Comparison of ENCODE assay signal across 8 cellular contexts in the genomic region with DNA sequence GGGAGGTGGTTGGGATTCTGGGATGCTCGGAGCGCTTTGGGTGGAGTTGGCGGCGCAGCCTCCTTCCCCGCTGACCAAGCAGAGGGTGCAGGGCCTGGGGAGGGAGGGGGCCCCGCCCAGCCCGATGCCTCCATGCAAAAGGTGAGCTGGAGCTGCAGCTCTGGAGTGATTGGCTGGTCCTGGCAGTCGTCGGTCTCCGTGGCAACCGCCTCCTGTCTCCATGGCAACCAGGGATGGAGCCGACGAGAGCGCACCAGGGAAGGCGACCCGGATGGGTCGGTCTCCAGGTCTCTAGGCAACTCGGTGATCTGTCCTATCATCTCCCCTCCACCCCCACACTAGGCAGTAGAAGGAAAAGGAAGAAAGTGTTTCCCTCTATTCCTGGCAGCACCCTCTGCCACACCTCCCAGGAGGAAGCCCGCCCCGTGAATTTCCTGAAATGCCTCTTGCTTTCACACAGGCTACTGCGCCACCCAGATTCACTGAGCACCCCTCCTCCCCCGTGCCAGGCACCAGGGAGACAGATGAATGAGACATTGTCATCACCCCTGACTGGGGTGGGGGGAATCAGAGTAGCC. TPM values are rescaled to one million over a fixed set of nuclear protein-coding genes. Genes with fewer than 3 reads are reported as not detected.
A peak's percentile ranks its signal among the peaks of the same experiment; 100 is the strongest.
DNase-seq lines count a peak whose midpoint lies in the region; ATAC-seq, FAIRE-seq and TF ChIP-seq lines count a peak whose summit lies in the region.

No MANE protein-coding gene starts in this region.

- no peak overlapping the region for H3K27ac ChIP-seq in AG04450 (ENCODE audit: low read depth, low read length)
- no peak overlapping the region for H3K27ac ChIP-seq in SK-N-MC
- H3K27ac ChIP-seq in thoracic aorta = peak overlapping the region; percentile 78 to 79

- peak overlapping the region; percentile 59 for H3K27ac Mint-ChIP-seq in activated naive CD8-positive, alpha-beta T cell treated with anti-CD3 and anti-CD28 coated beads, Interleukin-2, amount 50 U/mL, for 24 hours

- POLR2A ChIA-PET in AG04450 (lab: Yijun Ruan, JAX) = interaction anchor here (0.9 to 1.0 kb wide), 2 partner anchors 9 to 22 kb away, joined by 3 to 4 read pairs; partner anchors contain the start of gene TBRG4

- H3K9me3 Mint-ChIP-seq in activated naive CD8-positive, alpha-beta T cell treated with anti-CD3 and anti-CD28 coated beads, Interleukin-2, amount 50 U/mL, for 24 hours = no peaks in the 10 kb centered on the region

- no peak for FAIRE-seq in HTR-8/SVneo (lab: Jason Lieb, UNC)

- intact Hi-C loops in Right ventricle myocardium inferior (cut with DNase I) = no loop called here

- peaks cover 5% of the 10 kb centered on the region for H3K4me1 Mint-ChIP-seq in activated naive CD8-positive, alpha-beta T cell treated with anti-CD3 and anti-CD28 coated beads, Interleukin-2, amount 50 U/mL, for 24 hours

- peak overlapping the region; percentile 67 for H3K4me3 Mint-ChIP-seq in activated naive CD8-positive, alpha-beta T cell treated with anti-CD3 and anti-CD28 coated beads, Interleukin-2, amount 50 U/mL, for 24 hours

- TF ChIP-seq CTCF in AG04450 (IDR thresholded peaks at IDR 0.05; ENCODE audit: low read depth, low read length) = no peak
- TF ChIP-seq CTCF in thoracic aorta (IDR thresholded peaks at IDR 0.05) = no peak

- peak; percentile 71 for ATAC-seq in activated naive CD8-positive, alpha-beta T cell treated with anti-CD3 and anti-CD28 coated beads, Interleukin-2, amount 50 U/mL, for 24 hours
- ATAC-seq in Right ventricle myocardium inferior = peak; percentile 32
- ATAC-seq in thoracic aorta (ENCODE audit: insufficient number of reproducible peaks, low FRiP score, low read depth) = no peak

- no peak overlapping the region for H3K9ac ChIP-seq in SK-N-MC (ENCODE audit: insufficient read length)

- H3K27me3 Mint-ChIP-seq in activated naive CD8-positive, alpha-beta T cell treated with anti-CD3 and anti-CD28 coated beads, Interleukin-2, amount 50 U/mL, for 24 hours = peaks cover 5% of the 10 kb centered on the region

- H3K27me3 ChIP-seq in AG04450 (ENCODE audit: control insufficient read depth, insufficient read depth, low read length) (peaks cover 3% of the 10 kb centered on the region), thoracic aorta (replicated peaks; ENCODE audit: insufficient read depth) (no peaks in the 10 kb centered on the region)

- peaks cover 4 to 11% of the 10 kb centered on the region in 2 donors for H3K4me1 ChIP-seq in thoracic aorta (ENCODE audit: control insufficient read depth in 1 of 2, low read depth in 2 of 2)

- DNase-seq in AG04450 (ENCODE audit: low read depth, low spot score) = no peak
- DNase-seq in HTR-8/SVneo (ENCODE audit: insufficient read length, low spot score) = peak; percentile 77
- no peak for DNase-seq in SK-N-MC (ENCODE audit: low read depth, low spot score)
- peak; percentile 75 for DNase-seq in activated naive CD8-positive, alpha-beta T cell treated with anti-CD3 and anti-CD28 coated beads, Interleukin-2, amount 50 U/mL, for 24 hours
- DNase-seq in Right ventricle myocardium inferior (ENCODE audit: missing footprints) = no peak
- DNase-seq in occipital lobe (lab: John Stamatoyannopoulos, UW) = peak; percentile 97
- no peak for DNase-seq in thoracic aorta (ENCODE audit: low spot score)
- no peak for DNase-seq in SIG-M5 (lab: John Stamatoyannopoulos, UW)

- CTCF ChIA-PET in AG04450 (lab: Charles Lee) = no interaction called here

- peak overlapping the region; percentile 69 for H3K4me3 ChIP-seq in AG04450 (ENCODE audit: low read depth, low read length)
- H3K4me3 ChIP-seq in SK-N-MC = peak overlapping the region; percentile 75
- H3K4me3 ChIP-seq in thoracic aorta = peak overlapping the region; percentile 78

- H3K36me3 ChIP-seq in SK-N-MC (ENCODE audit: insufficient read depth, low read length) = no peaks in the 10 kb centered on the region
- H3K36me3 ChIP-seq in thoracic aorta = no peaks in the 10 kb centered on the region

- no peaks in the 10 kb centered on the region for H3K36me3 Mint-ChIP-seq in activated naive CD8-positive, alpha-beta T cell treated with anti-CD3 and anti-CD28 coated beads, Interleukin-2, amount 50 U/mL, for 24 hours (ENCODE audit: low read depth)

- H3K9me3 ChIP-seq in AG04450 (ENCODE audit: control insufficient read depth, insufficient read depth, low read length) (no peaks in the 10 kb centered on the region; the same call in 1 of the 2 replicates), SK-N-MC (ENCODE audit: low read depth, low read length) (no peaks in the 10 kb centered on the region), thoracic aorta (no peaks in the 10 kb centered on the region)

RNA-seq across cellular contexts. Expression of gene NACAD, which starts 0.6 kb away (rescaled TPM):
- 0.64 and 1.7 TPM in 2 replicates for polyA plus RNA-seq in AG04450 (2011; rRNA removed)
- 2.2 and 6.5 TPM in 2 replicates for polyA minus RNA-seq in AG04450 (2011; rRNA and poly(A)+ RNA removed)
- total RNA-seq in Right ventricle myocardium inferior (6.0 TPM), occipital lobe (5.5 TPM), thoracic aorta (10 to 100 TPM; 10.8 to 11.1 TPM)

RNA-seq across cellular contexts. Expression of gene TBRG4, which starts 22.1 kb away (rescaled TPM):
- 38.8 and 47.9 TPM in 2 replicates for polyA plus RNA-seq in AG04450 (2011; rRNA removed)
- polyA minus RNA-seq in AG04450 (2011; rRNA and poly(A)+ RNA removed) = 79.4 and 95.6 TPM in 2 replicates
- total RNA-seq in Right ventricle myocardium inferior = 82.4 TPM
- total RNA-seq in occipital lobe = 47.4 TPM
- 10 to 100 TPM; 47.8 to 67.1 TPM for total RNA-seq in thoracic aorta

Comparison
In these comparisons a context has a peak if more than half of its experiments do, and no peak if none do; other contexts are left out.
1. DNase-seq: peak in HTR-8/SVneo (single experiment), activated naive CD8-positive, alpha-beta T cell treated with anti-CD3 and anti-CD28 coated beads, Interleukin-2, amount 50 U/mL, for 24 hours (single experiment) and occipital lobe (single experiment); none in AG04450 (single experiment), SK-N-MC (single experiment), Right ventricle myocardium inferior (single experiment), thoracic aorta (single experiment) and SIG-M5 (single experiment).
2. H3K27ac ChIP-seq: peak in thoracic aorta (2 of 2); none in AG04450 (single experiment) and SK-N-MC (single experiment).
3. Peak in every context shown above with its lines, with median percentiles within 50 percentile points of each other: H3K4me3 ChIP-seq.